1 cellular context compared by ENCODE assay signal in genomic region chr21:43333301-43334062, GRCh38.
TF ChIP-seq lines count a peak whose summit lies in the region.

No MANE protein-coding gene starts in this region.

TF ChIP-seq in IMR-90, 13 proteins besides CTCF, POLR2A, EP300 and RAD21 (continued from another document):
- TF ChIP-seq, protein P1, sequence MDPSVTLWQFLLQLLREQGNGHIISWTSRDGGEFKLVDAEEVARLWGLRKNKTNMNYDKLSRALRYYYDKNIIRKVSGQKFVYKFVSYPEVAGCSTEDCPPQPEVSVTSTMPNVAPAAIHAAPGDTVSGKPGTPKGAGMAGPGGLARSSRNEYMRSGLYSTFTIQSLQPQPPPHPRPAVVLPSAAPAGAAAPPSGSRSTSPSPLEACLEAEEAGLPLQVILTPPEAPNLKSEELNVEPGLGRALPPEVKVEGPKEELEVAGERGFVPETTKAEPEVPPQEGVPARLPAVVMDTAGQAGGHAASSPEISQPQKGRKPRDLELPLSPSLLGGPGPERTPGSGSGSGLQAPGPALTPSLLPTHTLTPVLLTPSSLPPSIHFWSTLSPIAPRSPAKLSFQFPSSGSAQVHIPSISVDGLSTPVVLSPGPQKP (IDR thresholded peaks at IDR 0.05; ENCODE audit: borderline replicate concordance, low read depth, low read length): no peak
- TF ChIP-seq USF2 (IDR thresholded peaks at IDR 0.05; ENCODE audit: low read depth, low read length) (0 out of 2 replicates have a peak, but pooled peaks have one; percentile 2), BHLHE40 (IDR thresholded peaks at IDR 0.05; ENCODE audit: low read depth, low read length) (peak; percentile 99), CHD1 (IDR thresholded peaks at IDR 0.05; ENCODE audit: low read depth, low read length) (no peak; the same call in 1 of the 2 replicates), SMC3 (IDR thresholded peaks at IDR 0.05; ENCODE audit: low read depth, low read length) (no peak; the same call in 1 of the 2 replicates), FOS (IDR thresholded peaks at IDR 0.05; ENCODE audit: low read depth, low read length) (peak; percentile 63), CEBPB (IDR thresholded peaks at IDR 0.05; ENCODE audit: low read depth, low read length) (0 out of 2 replicates have a peak, but pooled peaks have one; percentile 18), MAZ (IDR thresholded peaks at IDR 0.05; ENCODE audit: borderline replicate concordance, low read depth, low read length) (peak; percentile 48), NFE2L2 (IDR thresholded peaks at IDR 0.05; ENCODE audit: low read depth, low read length) (peak; percentile 33; the same call in 1 of the 2 replicates), MAFK (IDR thresholded peaks at IDR 0.05; ENCODE audit: low read depth, low read length) (peak; percentile 13; the same call in 1 of the 2 replicates), RFX5 (IDR thresholded peaks at IDR 0.05; ENCODE audit: low read depth, low read length) (no peak), MXI1 (IDR thresholded peaks at IDR 0.05; ENCODE audit: borderline replicate concordance, low read depth, low read length) (peak; percentile 81)
